ENCODE assay signal across 8 cellular contexts in the genomic region with DNA sequence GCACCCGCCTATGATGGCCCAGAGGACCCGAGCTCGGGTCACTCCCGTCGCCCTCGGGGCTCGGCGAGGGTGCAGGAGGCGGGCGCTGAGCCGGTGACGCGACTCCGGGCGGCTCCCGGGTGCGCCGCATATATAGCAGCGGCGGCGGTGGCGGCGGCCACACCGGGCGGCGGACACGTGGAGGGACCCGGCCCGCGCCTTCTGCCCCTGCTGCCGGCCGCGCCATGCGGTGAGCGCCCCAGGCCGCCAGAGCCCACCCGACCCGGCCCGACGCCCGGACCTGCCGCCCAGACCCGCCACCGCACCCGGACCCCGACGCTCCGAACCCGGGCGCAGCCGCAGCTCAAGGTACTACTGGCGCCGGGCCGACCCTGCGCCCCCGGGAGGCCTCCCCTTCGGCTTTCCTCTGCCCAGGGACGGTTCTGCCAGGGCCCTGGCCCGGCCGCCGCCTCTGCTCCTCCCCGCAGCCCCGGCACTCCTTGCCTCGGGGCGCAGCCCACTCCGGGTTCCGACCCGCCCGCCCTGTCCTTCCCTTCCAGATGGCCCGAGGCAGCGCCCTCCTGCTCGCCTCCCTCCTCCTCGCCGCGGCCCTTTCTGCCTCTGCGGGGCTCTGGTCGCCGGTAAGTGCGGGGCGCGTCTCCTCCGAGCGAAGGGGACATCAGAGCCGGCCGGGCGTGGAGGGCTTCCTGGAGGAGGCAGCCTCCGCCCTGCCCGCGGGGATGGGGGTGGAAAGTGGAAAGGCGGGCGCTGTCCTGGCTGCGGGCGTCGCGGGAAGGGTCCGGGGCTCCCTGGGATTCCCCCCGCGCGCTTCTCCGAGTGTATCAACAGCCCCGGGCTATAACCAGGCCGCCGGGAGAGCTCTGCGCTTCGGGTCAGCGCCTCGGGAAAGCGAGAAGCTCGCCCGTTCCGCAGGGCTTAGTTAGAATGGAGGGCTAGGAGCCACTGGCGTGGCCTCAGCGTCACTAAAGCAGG. TPM values are rescaled to one million over a fixed set of nuclear protein-coding genes. Genes with fewer than 3 reads are reported as not detected.
DNase-seq lines count a peak whose midpoint lies in the region; ATAC-seq and TF ChIP-seq lines count a peak whose summit lies in the region.

A gene with protein sequence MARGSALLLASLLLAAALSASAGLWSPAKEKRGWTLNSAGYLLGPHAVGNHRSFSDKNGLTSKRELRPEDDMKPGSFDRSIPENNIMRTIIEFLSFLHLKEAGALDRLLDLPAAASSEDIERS (plus strand): TSS at position 160 of the 972 bp plus-strand sequence. CDS start 380 bp downstream, at position 540.

- no peak within 1 kb of the TSS for H3K27ac Mint-ChIP-seq in dendritic cell treated with granulocyte-macrophage colony-stimulating factor and Interleukin-4, amounts not matched to agents 40 ng/mL and 50 ng/mL, for 4 days

- no peaks in the 10 kb centered on the region for H3K9me3 Mint-ChIP-seq in dendritic cell treated with granulocyte-macrophage colony-stimulating factor and Interleukin-4, amounts not matched to agents 40 ng/mL and 50 ng/mL, for 4 days

- peaks cover 33% of the 10 kb centered on the region; the same call in 1 of the 2 replicates for H4K20me1 ChIP-seq in BLaER1

- peaks cover 56% of the 10 kb centered on the region for H3K27me3 ChIP-seq in BLaER1
- H3K27me3 ChIP-seq in thyroid gland = peaks cover 8% of the 10 kb centered on the region

- 0 out of 2 replicates have a peak within 1 kb of the TSS, but pooled peaks have one; percentile 25 for H3K4me3 ChIP-seq in BLaER1
- H3K4me3 ChIP-seq in mucosa of descending colon = no peak within 1 kb of the TSS
- H3K4me3 ChIP-seq in thyroid gland (replicated peaks in 1 of 3) = peak within 1 kb of the TSS in 1 of 3 donors; percentile 23

- intact Hi-C loops in dendritic cell treated with granulocyte-macrophage colony-stimulating factor and Interleukin-4, amounts not matched to agents 40 ng/mL and 50 ng/mL, for 4 days (cut with micrococcal nuclease) = no loop called here
- intact Hi-C loops in mucosa of descending colon (cut with DNase I, micrococcal nuclease) = no loop called here
- intact Hi-C loops in thyroid gland (cut with DNase I) = no loop called here

- H3K4me1 Mint-ChIP-seq in dendritic cell treated with granulocyte-macrophage colony-stimulating factor and Interleukin-4, amounts not matched to agents 40 ng/mL and 50 ng/mL, for 4 days (ENCODE audit: low read depth) = peaks cover 4% of the 10 kb centered on the region

- H3K9me3 ChIP-seq in BLaER1 = 0 out of 2 replicates have a peak, but pooled peaks cover 4% of the 10 kb centered on the region
- H3K9me3 ChIP-seq in mucosa of descending colon = no peaks in the 10 kb centered on the region
- no peaks in the 10 kb centered on the region for H3K9me3 ChIP-seq in thyroid gland

- peaks cover 66% of the 10 kb centered on the region for H3K27me3 Mint-ChIP-seq in dendritic cell treated with granulocyte-macrophage colony-stimulating factor and Interleukin-4, amounts not matched to agents 40 ng/mL and 50 ng/mL, for 4 days

- peak; percentile 75 for ATAC-seq in mucosa of descending colon

- no peak within 1 kb of the TSS for H3K9ac ChIP-seq in BLaER1

- H3K36me3 ChIP-seq in BLaER1 (no peaks in the 10 kb centered on the region), mucosa of descending colon (ENCODE audit: low read depth) (no peaks in the 10 kb centered on the region), thyroid gland (no peaks in the 10 kb centered on the region)

- 2 to 6% methylated on average over 7 to 29 of the region's 113 CpGs for WGBS in thyroid gland, 2 donors

- H3K4me1 ChIP-seq in BLaER1 = peaks cover 10% of the 10 kb centered on the region; the same call in 1 of the 2 replicates
- peaks cover 11% of the 10 kb centered on the region for H3K4me1 ChIP-seq in mucosa of descending colon (ENCODE audit: low read depth)
- H3K4me1 ChIP-seq in thyroid gland = peaks cover 8 to 13% of the 10 kb centered on the region in 2 donors

- H3K27ac ChIP-seq in BLaER1 (no peak within 1 kb of the TSS), thyroid gland (no peak within 1 kb of the TSS)

- no peak for TF ChIP-seq CTCF in mucosa of descending colon (IDR thresholded peaks at IDR 0.05)
- TF ChIP-seq CTCF in thyroid gland (IDR thresholded peaks at IDR 0.05) = no peak

- no peaks in the 10 kb centered on the region for H3K36me3 Mint-ChIP-seq in dendritic cell treated with granulocyte-macrophage colony-stimulating factor and Interleukin-4, amounts not matched to agents 40 ng/mL and 50 ng/mL, for 4 days (ENCODE audit: low read depth)

- DNase-seq in HuH-7.5 (ENCODE audit: low spot score) (peak; percentile 80), mucosa of descending colon (no peak), inferior parietal cortex (ENCODE audit: extremely low spot score) (no peak), thyroid gland (no peak), SK-N-DZ (ENCODE audit: low spot score) (no peak)
- no peak for DNase-seq in stimulated activated naive CD4-positive, alpha-beta T cell treated with Interleukin-2 at 50 U/mL for 16 hours (lab: John Stamatoyannopoulos, UW)

- TF ChIP-seq POLR2A in thyroid gland (IDR thresholded peaks at IDR 0.05) = no peak

- peak within 1 kb of the TSS; percentile 25 for H3K4me3 Mint-ChIP-seq in dendritic cell treated with granulocyte-macrophage colony-stimulating factor and Interleukin-4, amounts not matched to agents 40 ng/mL and 50 ng/mL, for 4 days

- H3K4me2 ChIP-seq in BLaER1 = peak within 1 kb of the TSS; percentile 28; the same call in 1 of the 2 replicates

RNA-seq across cellular contexts. Expression of the gene that starts here (rescaled TPM):
- 1 to 10 TPM; 1.5 to 8.4 (median 2.4) TPM for total RNA-seq in mucosa of descending colon
- 1 to 10 TPM in 1 of 4 donors, not detected in 3; 3.1 TPM for total RNA-seq in thyroid gland
- polyA plus RNA-seq in SK-N-DZ (2014; cell fraction: cytosol; rRNA removed) = 22.1 and 36.4 TPM in 2 replicates
- 13.1 and 16.3 TPM in 2 replicates for polyA plus RNA-seq in SK-N-DZ (2014; cell fraction: nucleus; rRNA removed)
